11 cellular contexts compared by ENCODE assay signal in the genomic region with DNA sequence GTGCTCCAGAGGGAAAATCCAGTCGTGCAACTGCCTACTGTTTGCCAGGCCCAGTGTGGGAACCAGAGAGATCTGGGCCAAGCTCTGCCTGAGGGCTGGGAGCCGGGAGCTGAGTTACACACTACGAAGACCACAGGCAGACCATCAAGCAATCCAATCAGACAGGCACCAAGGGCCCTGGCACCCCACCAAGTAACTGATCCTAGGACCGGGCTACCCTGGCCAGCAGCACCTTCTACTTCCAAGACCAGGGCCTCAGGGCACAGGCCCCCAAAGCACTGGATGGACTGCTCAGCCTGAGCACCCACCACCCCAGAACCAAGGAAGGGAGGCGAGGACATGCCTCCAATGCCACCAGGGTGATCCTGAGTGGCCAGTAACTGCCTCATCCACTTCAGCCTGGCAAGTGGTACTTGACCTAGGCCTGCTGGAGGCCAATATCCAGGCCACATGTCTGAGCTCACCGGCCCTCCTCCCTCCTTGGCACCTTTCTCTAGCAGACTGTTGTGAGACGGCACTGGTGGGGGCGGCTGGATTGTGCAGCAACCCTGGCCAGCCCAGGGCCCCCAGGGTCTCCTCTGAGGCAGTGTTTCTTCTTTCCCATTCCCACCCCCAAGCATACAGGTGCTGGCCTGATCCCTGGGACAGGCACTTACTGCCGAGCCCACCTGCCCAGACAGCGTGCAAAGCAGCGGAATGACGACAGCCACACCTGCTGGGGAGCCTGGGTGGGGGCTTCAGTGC.
"Had no signal": no experiment of that assay in that cellular context is flagged by ENCODE, and none has a peak within 500 bp of the region (broad histone marks: within the 10 kb centered on the region; RNA-seq: fewer than 3 reads in every experiment).

No MANE protein-coding gene starts in this region.

- H3K4me3 ChIP-seq: heart left ventricle, sigmoid colon had no signal

- H3K27ac ChIP-seq: epithelial cell of prostate, sigmoid colon had no signal

- H3K4me1 ChIP-seq: sigmoid colon had no signal

- H3K9me3 ChIP-seq: heart left ventricle, sigmoid colon had no signal

- ATAC-seq: activated CD4-positive, CD25-positive, alpha-beta regulatory T cell treated with anti-CD3 and anti-CD28 coated beads, Interleukin-2, amount 50 U/mL, for 24 hours; activated naive CD8-positive, alpha-beta T cell treated with anti-CD3 and anti-CD28 coated beads, Interleukin-2, amount 50 U/mL, for 24 hours; effector memory CD8-positive, alpha-beta T cell; stimulated activated memory B cell treated with anti-CD40 and anti-IgM and Interleukin-4, amounts not matched to agents 10 μg/mL and 1 μg/mL and 100 μg/mL, for 72 hours had no signal

- H3K27me3 ChIP-seq: heart left ventricle, sigmoid colon had no signal

- DNase-seq: activated naive CD4-positive, alpha-beta T cell; activated naive CD8-positive, alpha-beta T cell treated with anti-CD3 and anti-CD28 coated beads, Interleukin-2, amount 50 U/mL, for 24 hours; aorta; dermis blood vessel endothelial cell; effector memory CD8-positive, alpha-beta T cell; sigmoid colon had no signal

- FAIRE-seq: frontal cortex had no signal
